11 cellular contexts compared by ENCODE assay signal in the genomic region with DNA sequence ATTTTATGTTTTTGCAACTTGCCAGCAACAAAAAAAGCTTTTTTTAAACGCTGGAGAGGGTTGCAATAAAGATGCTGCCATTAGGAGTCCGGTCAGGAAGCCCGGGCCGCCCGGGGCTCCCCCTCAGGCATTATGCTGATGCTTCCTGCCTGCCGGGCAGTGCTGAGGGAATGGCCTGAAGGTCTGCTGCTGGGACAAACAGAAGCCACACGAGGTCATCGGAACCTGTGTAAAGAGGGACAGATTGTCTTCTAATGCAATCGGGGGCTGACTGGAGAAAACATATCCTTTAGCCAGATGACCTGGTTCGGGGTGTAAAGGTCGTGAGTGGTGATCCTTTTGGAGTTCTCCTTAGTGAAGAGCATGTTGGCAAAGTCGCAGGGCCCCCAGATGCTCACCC. TPM values are rescaled to one million over a fixed set of nuclear protein-coding genes. Genes with fewer than 3 reads are reported as not detected.
DNase-seq lines count a peak whose midpoint lies in the region; ATAC-seq and TF ChIP-seq lines count a peak whose summit lies in the region.
"Had no signal": no experiment of that assay in that cellular context is flagged by ENCODE, and none has a peak within 500 bp of the region (broad histone marks: within the 10 kb centered on the region; RNA-seq: fewer than 3 reads in every experiment).

No MANE protein-coding gene starts in this region.

- H3K36me3 ChIP-seq in HUES6 (ENCODE audit: control insufficient read depth, insufficient read depth, low read length) (peaks cover 6% of the 10 kb centered on the region; the same call in 1 of the 2 replicates), body of pancreas (replicated peaks in 1 of 2; ENCODE audit: insufficient read depth in 1 of 2, low read depth in 2 of 2) (no peaks in the 10 kb centered on the region), left lung (no peaks in the 10 kb centered on the region), skeletal muscle tissue (ENCODE audit: control insufficient read depth in 3 of 3, insufficient read depth in 3 of 3, low read length in 3 of 3) (no peaks in the 10 kb centered on the region), gastroesophageal sphincter (no peaks in the 10 kb centered on the region)

- H3K9me3 ChIP-seq in HUES6 (ENCODE audit: control insufficient read depth, insufficient read depth, low read depth, low read length) (no peaks in the 10 kb centered on the region), body of pancreas (no peaks in the 10 kb centered on the region), left lung (no peaks in the 10 kb centered on the region), skeletal muscle tissue (ENCODE audit: control insufficient read depth in 3 of 3, low read length in 3 of 3) (no peaks in the 10 kb centered on the region), gastroesophageal sphincter (no peaks in the 10 kb centered on the region)

- TF ChIP-seq POLR2A in body of pancreas (IDR thresholded peaks at IDR 0.05) = peak in 1 of 3 donors; percentile 12
- TF ChIP-seq POLR2A in gastroesophageal sphincter (IDR thresholded peaks at IDR 0.05) = no peak

- H3K27me3 ChIP-seq in HUES6 (ENCODE audit: control insufficient read depth, insufficient read depth, low read length) (no peaks in the 10 kb centered on the region), body of pancreas (no peaks in the 10 kb centered on the region), left lung (no peaks in the 10 kb centered on the region), skeletal muscle tissue (ENCODE audit: control insufficient read depth in 3 of 3, insufficient read depth in 3 of 3, low read length in 3 of 3) (no peaks in the 10 kb centered on the region), gastroesophageal sphincter (no peaks in the 10 kb centered on the region)

- no peak overlapping the region for H3K9ac ChIP-seq in HUES6 (ENCODE audit: low read length)
- H3K9ac ChIP-seq in skeletal muscle tissue (ENCODE audit: low read depth in 1 of 3, low read length in 3 of 3) = peak overlapping the region; percentile 1 to 50 (median 26)
- H3K9ac ChIP-seq: GM23248 had no signal

- peak in 3 of 4 donors; percentile 52 to 67 (median 57) for DNase-seq in body of pancreas
- peak; percentile 32 to 84 for DNase-seq in left lung
- DNase-seq in activated effector memory CD4-positive, alpha-beta T cell treated with Interleukin-2 at 50 U/mL for 16 hours = no peak
- DNase-seq in mucosa of gallbladder (ENCODE audit: low spot score) = no peak
- DNase-seq: CD4-positive, CD25-positive, alpha-beta regulatory T cell; GM23248 had no signal

- WGBS in body of pancreas, 2 donors = 13 to 24% methylated on average over 11 to 12 of the region's 12 CpGs
- WGBS in gastroesophageal sphincter (ENCODE audit: low coverage in 1 of 2), 2 donors = 57 to 61% methylated on average over 5 to 12 of the region's 12 CpGs

- intact Hi-C loops in body of pancreas (cut with DNase I) (no loop called here), left lung (cut with DNase I) (no loop called here)

- ATAC-seq in body of pancreas (no peak), left lung (no peak), GM18511 (IDR thresholded peaks at IDR 0.05; ENCODE audit: unreplicated experiment) (no peak), gastroesophageal sphincter (no peak)
- ATAC-seq: activated CD4-positive, CD25-positive, alpha-beta regulatory T cell treated with anti-CD3 and anti-CD28 coated beads, Interleukin-2, amount 50 U/mL, for 24 hours had no signal

- H3K27ac ChIP-seq in HUES6 (ENCODE audit: low read depth, low read length) (no peak overlapping the region), body of pancreas (peak overlapping the region; percentile 66 to 100 (median 84)), left lung (no peak overlapping the region), skeletal muscle tissue (ENCODE audit: low read depth, low read length) (peak overlapping the region; percentile 48), gastroesophageal sphincter (peak overlapping the region in 2 of 4 donors; percentile 40 to 94)
- H3K27ac ChIP-seq: GM23248 had no signal

- TF ChIP-seq EP300 in gastroesophageal sphincter (IDR thresholded peaks at IDR 0.05) = no peak

- H3K4me3 ChIP-seq in HUES6 (ENCODE audit: low read depth, low read length) (peak overlapping the region; percentile 63; the same call in 1 of the 2 replicates), body of pancreas (peak overlapping the region in 1 of 2 donors; percentile 36), left lung (peak overlapping the region in 1 of 2 donors; percentile 94), skeletal muscle tissue (ENCODE audit: low read length in 3 of 3) (peak overlapping the region; percentile 32 to 60 (median 54)), gastroesophageal sphincter (peak overlapping the region in 1 of 2 donors; percentile 98)
- H3K4me3 ChIP-seq: GM23248 had no signal

- H3K4me1 ChIP-seq in HUES6 (ENCODE audit: control insufficient read depth, insufficient read depth, low read length) (peaks cover 44% of the 10 kb centered on the region), body of pancreas (peaks cover 74% of the 10 kb centered on the region), left lung (peaks cover 9 to 73% of the 10 kb centered on the region in 2 donors), skeletal muscle tissue (ENCODE audit: control insufficient read depth in 3 of 3, insufficient read depth in 3 of 3, low read length in 3 of 3) (peaks cover 44 to 56% (median 53%) of the 10 kb centered on the region in 3 donors), gastroesophageal sphincter (peaks cover 0 to 82% (median 26%) of the 10 kb centered on the region in 3 donors)

- no peak for TF ChIP-seq CTCF in body of pancreas (IDR thresholded peaks at IDR 0.05)
- no peak for TF ChIP-seq CTCF in left lung (IDR thresholded peaks at IDR 0.05)
- TF ChIP-seq CTCF in gastroesophageal sphincter (IDR thresholded peaks at IDR 0.05) = no peak

RNA-seq across cellular contexts. Expression of a gene that starts 2.3 kb away (rescaled TPM):
- total RNA-seq in body of pancreas (100 to 1,000 TPM; 269 to 446 TPM), left lung (10 to 100 TPM; 62.2 to 92.5 TPM), skeletal muscle tissue (33.9 TPM), gastroesophageal sphincter (100 to 1,000 TPM; 112 to 385 (median 215) TPM), mucosa of gallbladder (64.2 TPM)

Comparison
In these comparisons a context has a peak if more than half of its experiments do, and no peak if none do; other contexts are left out.
1. H3K27ac ChIP-seq: peak in body of pancreas (4 of 4) and skeletal muscle tissue (single experiment); none in HUES6 (single experiment) and left lung (0 of 2).
2. DNase-seq: peak in body of pancreas (3 of 4) and left lung (2 of 2); none in activated effector memory CD4-positive, alpha-beta T cell treated with Interleukin-2 at 50 U/mL for 16 hours (single experiment) and mucosa of gallbladder (single experiment).